19 cellular contexts compared by ENCODE assay signal in the genomic region with DNA sequence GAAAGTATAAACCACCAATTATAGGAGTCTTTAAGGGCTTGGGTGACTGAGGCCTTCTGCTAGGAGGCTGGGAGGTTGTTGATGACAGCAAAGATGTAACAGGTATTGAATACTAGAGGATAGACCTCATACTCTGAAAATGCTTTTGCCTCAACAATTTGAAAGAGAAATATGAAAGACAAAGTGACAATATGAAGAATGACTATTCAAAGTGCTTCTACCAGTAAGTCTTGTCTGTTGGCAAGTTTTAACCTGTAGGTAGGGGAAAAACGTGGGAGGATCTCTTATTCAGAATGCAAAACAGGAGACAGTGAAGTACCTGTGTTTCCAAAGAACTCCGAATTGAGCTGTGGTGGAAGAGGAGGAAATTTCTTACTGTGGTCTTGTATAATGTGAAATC. TPM values are rescaled to one million over a fixed set of nuclear protein-coding genes. Genes with fewer than 3 reads are reported as not detected.
DNase-seq lines count a peak whose midpoint lies in the region; ATAC-seq lines count a peak whose summit lies in the region.
"Had no signal": no experiment of that assay in that cellular context is flagged by ENCODE, and none has a peak within 500 bp of the region (broad histone marks: within the 10 kb centered on the region; RNA-seq: fewer than 3 reads in every experiment).

No MANE protein-coding gene starts in this region.

- H3K4me1 Mint-ChIP-seq in CD8-positive, alpha-beta memory T cell: peaks cover 41 to 75% (median 73%) of the 10 kb centered on the region in 3 donors
- H3K4me1 Mint-ChIP-seq in activated T-helper 17 cell treated with anti-CD3 and anti-CD28 coated beads, Interleukin-2, amount 50 U/mL, for 72 hours: peaks cover 55% of the 10 kb centered on the region
- peaks cover 34 to 87% (median 69%) of the 10 kb centered on the region in 7 donors for H3K4me1 Mint-ChIP-seq in naive thymus-derived CD4-positive, alpha-beta T cell

- no peaks in the 10 kb centered on the region for H3K36me3 ChIP-seq in CD8-positive, alpha-beta memory T cell (ENCODE audit: insufficient read depth, low read length)
- H3K36me3 ChIP-seq in naive thymus-derived CD4-positive, alpha-beta T cell (ENCODE audit: control insufficient read depth in 2 of 3, insufficient read depth in 3 of 3, low read length in 3 of 3): no peaks in the 10 kb centered on the region
- H3K36me3 ChIP-seq: esophagus muscularis mucosa, right lobe of liver, tibial nerve had no signal

- peak; percentile 59 to 68 for ATAC-seq in activated CD4-positive, CD25-positive, alpha-beta regulatory T cell treated with anti-CD3 and anti-CD28 coated beads, Interleukin-2, amount 50 U/mL, for 24 hours
- ATAC-seq in activated T-helper 17 cell treated with anti-CD3 and anti-CD28 coated beads, Interleukin-2, amount 50 U/mL, for 72 hours (replicated peaks): peak; percentile 60
- ATAC-seq in naive thymus-derived CD4-positive, alpha-beta T cell: no peak
- no peak for ATAC-seq in GM19397 (IDR thresholded peaks at IDR 0.05; ENCODE audit: unreplicated experiment)
- ATAC-seq: heart right ventricle had no signal

- peak overlapping the region in 1 of 7 donors; percentile 0 for H3K4me3 Mint-ChIP-seq in CD8-positive, alpha-beta memory T cell
- peak overlapping the region; percentile 63 for H3K4me3 Mint-ChIP-seq in activated T-helper 17 cell treated with anti-CD3 and anti-CD28 coated beads, Interleukin-2, amount 50 U/mL, for 72 hours
- peak overlapping the region in 7 of 10 donors; percentile 1 to 77 (median 27) for H3K4me3 Mint-ChIP-seq in naive thymus-derived CD4-positive, alpha-beta T cell
- H3K4me3 Mint-ChIP-seq: CD14-positive monocyte, mesothelial cell of epicardium had no signal

- peaks cover 0 to 45% (median 5%) of the 10 kb centered on the region in 3 donors for H3K36me3 Mint-ChIP-seq in CD8-positive, alpha-beta memory T cell
- peaks cover 45% of the 10 kb centered on the region for H3K36me3 Mint-ChIP-seq in activated T-helper 17 cell treated with anti-CD3 and anti-CD28 coated beads, Interleukin-2, amount 50 U/mL, for 72 hours (ENCODE audit: low read depth)
- H3K36me3 Mint-ChIP-seq in naive thymus-derived CD4-positive, alpha-beta T cell: peaks cover 0 to 20% (median 7%) of the 10 kb centered on the region in 5 donors

- H3K27ac Mint-ChIP-seq in CD8-positive, alpha-beta memory T cell: peak overlapping the region in 6 of 8 donors; percentile 10 to 51 (median 18)
- peak overlapping the region; percentile 75 for H3K27ac Mint-ChIP-seq in activated T-helper 17 cell treated with anti-CD3 and anti-CD28 coated beads, Interleukin-2, amount 50 U/mL, for 72 hours
- peak overlapping the region in 7 of 9 donors; percentile 13 to 79 (median 52) for H3K27ac Mint-ChIP-seq in naive thymus-derived CD4-positive, alpha-beta T cell
- H3K27ac Mint-ChIP-seq: mesothelial cell of epicardium had no signal

- no peak overlapping the region for H3K4me3 ChIP-seq in CD8-positive, alpha-beta memory T cell (ENCODE audit: low read length)
- H3K4me3 ChIP-seq in naive thymus-derived CD4-positive, alpha-beta T cell (ENCODE audit: low read length): no peak overlapping the region
- H3K4me3 ChIP-seq: esophagus muscularis mucosa, heart right ventricle, right lobe of liver, tibial nerve had no signal

- no peaks in the 10 kb centered on the region for H3K9me3 ChIP-seq in CD8-positive, alpha-beta memory T cell (ENCODE audit: low read length)
- no peaks in the 10 kb centered on the region for H3K9me3 ChIP-seq in naive thymus-derived CD4-positive, alpha-beta T cell (ENCODE audit: control insufficient read depth in 2 of 3, low read length in 3 of 3)
- H3K9me3 ChIP-seq: esophagus muscularis mucosa, heart right ventricle, right lobe of liver, tibial nerve had no signal

- in situ Hi-C loops in ACHN (cut with HindIII; ENCODE audit: low pct_ligation_motif_present, low pct_unique_long_range_greater_than_20kb, low sequenced_read_pairs): no loop called here

- no peaks in the 10 kb centered on the region for H3K27me3 Mint-ChIP-seq in CD8-positive, alpha-beta memory T cell
- H3K27me3 Mint-ChIP-seq in activated T-helper 17 cell treated with anti-CD3 and anti-CD28 coated beads, Interleukin-2, amount 50 U/mL, for 72 hours: no peaks in the 10 kb centered on the region
- no peaks in the 10 kb centered on the region for H3K27me3 Mint-ChIP-seq in naive thymus-derived CD4-positive, alpha-beta T cell

- CTCF ChIA-PET in CD8-positive, alpha-beta memory T cell (lab: Charles Lee): no interaction called here
- CTCF ChIA-PET in naive thymus-derived CD4-positive, alpha-beta T cell (lab: Charles Lee): interaction anchor here (1.0 kb wide), 1 partner anchor 15 kb away, joined by 4 read pairs; no protein-coding TSS in a partner anchor

- intact Hi-C loops in naive thymus-derived CD4-positive, alpha-beta T cell (cut with micrococcal nuclease): no loop called here

- no peaks in the 10 kb centered on the region for H3K27me3 ChIP-seq in CD8-positive, alpha-beta memory T cell (ENCODE audit: insufficient read depth, low read length, poor library complexity, severe bottlenecking)
- no peaks in the 10 kb centered on the region for H3K27me3 ChIP-seq in naive thymus-derived CD4-positive, alpha-beta T cell (ENCODE audit: control insufficient read depth in 2 of 2, insufficient read depth in 2 of 2, low read length in 2 of 2)
- H3K27me3 ChIP-seq: esophagus muscularis mucosa, heart right ventricle, right lobe of liver, tibial nerve had no signal

- H3K9me3 Mint-ChIP-seq in CD8-positive, alpha-beta memory T cell: no peaks in the 10 kb centered on the region
- H3K9me3 Mint-ChIP-seq in activated T-helper 17 cell treated with anti-CD3 and anti-CD28 coated beads, Interleukin-2, amount 50 U/mL, for 72 hours: no peaks in the 10 kb centered on the region
- no peaks in the 10 kb centered on the region for H3K9me3 Mint-ChIP-seq in naive thymus-derived CD4-positive, alpha-beta T cell
- H3K9me3 Mint-ChIP-seq: CD14-positive monocyte, mesothelial cell of epicardium had no signal

- POLR2A ChIA-PET in CD8-positive, alpha-beta memory T cell (lab: Charles Lee): interaction anchor here (0.6 kb wide), 1 partner anchor 40 kb away, joined by 4 read pairs; no protein-coding TSS in a partner anchor
- POLR2A ChIA-PET in naive thymus-derived CD4-positive, alpha-beta T cell (lab: Charles Lee): no interaction called here

- no peak overlapping the region for H3K27ac ChIP-seq in CD8-positive, alpha-beta memory T cell (ENCODE audit: low read depth, low read length)
- no peak overlapping the region for H3K27ac ChIP-seq in naive thymus-derived CD4-positive, alpha-beta T cell (ENCODE audit: low read depth, low read length)
- H3K27ac ChIP-seq: esophagus muscularis mucosa, tibial nerve had no signal

- H3K4me1 ChIP-seq in CD8-positive, alpha-beta memory T cell (ENCODE audit: insufficient read depth, low read length): peaks cover 40% of the 10 kb centered on the region
- H3K4me1 ChIP-seq in naive thymus-derived CD4-positive, alpha-beta T cell (ENCODE audit: control insufficient read depth in 2 of 2, insufficient read depth in 2 of 2, low read length in 2 of 2): peaks cover 5 to 37% of the 10 kb centered on the region in 2 donors

- DNase-seq in activated CD4-positive, CD25-positive, alpha-beta regulatory T cell (lab: John Stamatoyannopoulos, UW): no peak
- DNase-seq in CD8-positive, alpha-beta memory T cell: no peak
- DNase-seq in naive thymus-derived CD4-positive, alpha-beta T cell: no peak
- DNase-seq in ACHN: no peak
- DNase-seq in MV-4-11 (lab: John Stamatoyannopoulos, UW): no peak
- DNase-seq: H7; heart right ventricle; NCI-H2081 treated with DMSO at 0.1 percent for 48 hours; NCI-H774; right lobe of liver; stimulated activated CD8-positive, alpha-beta memory T cell treated with anti-CD3 and anti-CD28 coated beads, Interleukin-4, amount 100 ng/mL, for 48 hours had no signal

RNA-seq across cellular contexts. Expression of gene GBF1, which starts 38.2 kb away (rescaled TPM):
- total RNA-seq in CD8-positive, alpha-beta memory T cell: 10 to 100 TPM; 38.7 to 39.2 TPM
- polyA plus RNA-seq in CD8-positive, alpha-beta memory T cell: 21.6 TPM
- total RNA-seq in activated T-helper 17 cell treated with anti-CD3 and anti-CD28 coated beads, Interleukin-2, amount 50 U/mL, for 72 hours: 10 to 100 TPM; 28.5 to 38.9 TPM
- total RNA-seq in naive thymus-derived CD4-positive, alpha-beta T cell: 10 to 100 TPM; 36.2 to 47.2 (median 37.8) TPM
- polyA plus RNA-seq in naive thymus-derived CD4-positive, alpha-beta T cell: 10 to 100 TPM in 1 of 2 donors, 1 to 10 TPM in 1; 8.5 to 24.3 TPM

RNA-seq across cellular contexts. Expression of gene PITX3, which starts 42.2 kb away (rescaled TPM):
- not detected for total RNA-seq in CD8-positive, alpha-beta memory T cell
- not detected for polyA plus RNA-seq in CD8-positive, alpha-beta memory T cell
- under 1 TPM in 1 of 2 donors, not detected in 1; 0.17 TPM for total RNA-seq in activated T-helper 17 cell treated with anti-CD3 and anti-CD28 coated beads, Interleukin-2, amount 50 U/mL, for 72 hours
- not detected for total RNA-seq in naive thymus-derived CD4-positive, alpha-beta T cell
- not detected for polyA plus RNA-seq in naive thymus-derived CD4-positive, alpha-beta T cell
- total RNA-seq: A172, esophagus muscularis mucosa, mesothelial cell of epicardium, right lobe of liver, tibial nerve had no signal
- polyA plus RNA-seq: CD14-positive monocyte had no signal

RNA-seq across cellular contexts. Expression of gene ELOVL3, which starts 57.4 kb away (rescaled TPM):
- not detected for total RNA-seq in CD8-positive, alpha-beta memory T cell
- polyA plus RNA-seq in CD8-positive, alpha-beta memory T cell: not detected
- total RNA-seq in activated T-helper 17 cell treated with anti-CD3 and anti-CD28 coated beads, Interleukin-2, amount 50 U/mL, for 72 hours: under 1 TPM; 0.24 to 0.32 TPM
- not detected for total RNA-seq in naive thymus-derived CD4-positive, alpha-beta T cell
- not detected for polyA plus RNA-seq in naive thymus-derived CD4-positive, alpha-beta T cell
- total RNA-seq: A172, right lobe of liver, tibial nerve had no signal

Comparison
In these comparisons a context has a peak if more than half of its experiments do, and no peak if none do; other contexts are left out.
1. ATAC-seq: peak in activated CD4-positive, CD25-positive, alpha-beta regulatory T cell treated with anti-CD3 and anti-CD28 coated beads, Interleukin-2, amount 50 U/mL, for 24 hours (2 of 2) and activated T-helper 17 cell treated with anti-CD3 and anti-CD28 coated beads, Interleukin-2, amount 50 U/mL, for 72 hours (single experiment); none in naive thymus-derived CD4-positive, alpha-beta T cell (single experiment) and GM19397 (single experiment).
2. H3K27ac Mint-ChIP-seq: peak in every context shown above with its lines; median percentile 75 in activated T-helper 17 cell treated with anti-CD3 and anti-CD28 coated beads, Interleukin-2, amount 50 U/mL, for 72 hours; 52 in naive thymus-derived CD4-positive, alpha-beta T cell; 18 in CD8-positive, alpha-beta memory T cell.